ENCODE assay signal across 8 cellular contexts in the genomic region with DNA sequence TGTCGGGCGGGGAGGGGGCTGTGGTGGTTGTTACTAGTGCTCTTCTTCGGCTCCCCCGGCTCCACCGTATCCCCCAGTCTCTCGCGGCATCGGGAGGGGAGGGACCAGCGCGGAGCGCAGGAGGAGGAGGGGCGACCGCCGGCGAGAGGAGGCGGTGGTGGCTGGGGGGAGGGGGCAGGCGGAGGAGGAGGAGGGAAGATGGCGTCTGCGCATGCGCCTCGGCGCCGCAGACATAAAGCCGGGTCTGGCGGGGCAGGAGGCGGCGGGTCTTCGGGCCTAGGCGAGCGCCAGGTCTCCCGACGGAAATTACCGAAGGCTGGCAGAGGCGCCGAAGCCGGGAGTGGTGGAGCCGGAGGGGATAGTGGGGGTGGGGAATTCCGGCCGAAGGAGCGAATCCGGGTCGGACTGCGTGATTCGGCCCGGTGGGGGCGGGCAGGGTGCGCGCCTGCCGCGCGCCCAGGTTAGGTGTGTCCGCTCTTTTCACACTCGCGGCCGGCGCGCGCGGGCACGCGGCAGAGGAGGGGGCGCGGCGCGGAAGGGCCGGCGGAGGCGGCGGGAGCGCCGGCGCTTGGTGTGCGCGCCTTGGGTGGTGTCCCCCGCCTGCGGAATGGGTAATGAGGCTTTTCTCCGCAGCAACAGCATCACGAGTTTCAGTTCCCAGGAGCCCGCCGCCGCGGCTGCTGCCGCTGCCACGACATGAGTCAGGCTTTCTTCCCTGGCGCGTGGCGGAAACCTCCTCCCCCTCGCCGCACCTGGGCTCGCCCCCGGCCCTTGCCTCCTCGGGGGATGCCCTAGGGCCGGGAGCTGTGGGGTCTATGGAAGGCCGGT.
DNase-seq lines count a peak whose midpoint lies in the region; ATAC-seq, FAIRE-seq and TF ChIP-seq lines count a peak whose summit lies in the region.

No MANE protein-coding gene starts in this region.

- no peaks in the 10 kb centered on the region for H3K27me3 Mint-ChIP-seq in nephron progenitor cell (ENCODE audit: low read depth, poor library complexity)
- peaks cover 8% of the 10 kb centered on the region for H3K27me3 Mint-ChIP-seq in stimulated activated naive CD8-positive, alpha-beta T cell treated with anti-CD3 and anti-CD28 coated beads, Interleukin-15, Interleukin-2, amounts not matched to agents 100 ng/mL and 50 ng/mL, for 24 hours

- TF ChIP-seq CTCF in Loucy (conservative IDR thresholded peaks at IDR 0.05; ENCODE audit: low read length), result no peak
- TF ChIP-seq CTCF in RWPE2 (IDR thresholded peaks at IDR 0.05; ENCODE audit: poor library complexity, severe bottlenecking), result no peak
- TF ChIP-seq CTCF in nephron progenitor cell (IDR thresholded peaks at IDR 0.05), result no peak

- H3K27ac ChIP-seq in RWPE2 (ENCODE audit: poor library complexity, severe bottlenecking), result peak overlapping the region; percentile 72

- no peaks in the 10 kb centered on the region for H3K9me2 ChIP-seq in Loucy (replicated peaks; ENCODE audit: low read depth, low read length)

- FAIRE-seq in H54 (lab: Jason Lieb, UNC), result no peak

- no peaks in the 10 kb centered on the region for H3K9me3 Mint-ChIP-seq in nephron progenitor cell
- H3K9me3 Mint-ChIP-seq in stimulated activated naive CD8-positive, alpha-beta T cell treated with anti-CD3 and anti-CD28 coated beads, Interleukin-15, Interleukin-2, amounts not matched to agents 100 ng/mL and 50 ng/mL, for 24 hours, result no peaks in the 10 kb centered on the region

- H3K4me2 ChIP-seq in Loucy (ENCODE audit: low read depth, low read length, poor library complexity, severe bottlenecking), result peak overlapping the region; percentile 85

- H3K4me3 ChIP-seq in Loucy (ENCODE audit: low read length, poor library complexity, severe bottlenecking) (peak overlapping the region; percentile 80), RWPE2 (ENCODE audit: severe bottlenecking) (peak overlapping the region; percentile 83)

- peak; percentile 67 for ATAC-seq in RWPE2 (ENCODE audit: low read depth)

- H3K36me3 ChIP-seq in Loucy (ENCODE audit: insufficient read depth, low read length), result no peaks in the 10 kb centered on the region
- H3K36me3 ChIP-seq in RWPE2 (ENCODE audit: low read depth), result peaks cover 7% of the 10 kb centered on the region

- peak overlapping the region; percentile 61 for H2AFZ ChIP-seq in Loucy (ENCODE audit: low read length)

- peaks cover 5% of the 10 kb centered on the region for H3K36me3 Mint-ChIP-seq in nephron progenitor cell (ENCODE audit: low read depth)
- peaks cover 15% of the 10 kb centered on the region for H3K36me3 Mint-ChIP-seq in stimulated activated naive CD8-positive, alpha-beta T cell treated with anti-CD3 and anti-CD28 coated beads, Interleukin-15, Interleukin-2, amounts not matched to agents 100 ng/mL and 50 ng/mL, for 24 hours (ENCODE audit: low read depth)

- peaks cover 40% of the 10 kb centered on the region for H3K79me2 ChIP-seq in Loucy (ENCODE audit: insufficient read depth, low read length)

- H4K20me1 ChIP-seq in Loucy (ENCODE audit: insufficient read depth, low read length, poor library complexity, severe bottlenecking), result peaks cover 18% of the 10 kb centered on the region

- H3K4me1 ChIP-seq in Loucy (ENCODE audit: insufficient read depth, low read length, poor library complexity, severe bottlenecking), result peaks cover 40% of the 10 kb centered on the region
- peaks cover 13% of the 10 kb centered on the region for H3K4me1 ChIP-seq in RWPE2 (ENCODE audit: insufficient read depth, poor library complexity, severe bottlenecking)

- H3K4me1 Mint-ChIP-seq in nephron progenitor cell, result peaks cover 52% of the 10 kb centered on the region
- peaks cover 39% of the 10 kb centered on the region for H3K4me1 Mint-ChIP-seq in stimulated activated naive CD8-positive, alpha-beta T cell treated with anti-CD3 and anti-CD28 coated beads, Interleukin-15, Interleukin-2, amounts not matched to agents 100 ng/mL and 50 ng/mL, for 24 hours (ENCODE audit: low read depth)

- no peaks in the 10 kb centered on the region for H3F3A ChIP-seq in Loucy (ENCODE audit: low read depth)

- H3K4me3 Mint-ChIP-seq in nephron progenitor cell, result peak overlapping the region; percentile 86
- H3K4me3 Mint-ChIP-seq in stimulated activated naive CD8-positive, alpha-beta T cell treated with anti-CD3 and anti-CD28 coated beads, Interleukin-15, Interleukin-2, amounts not matched to agents 100 ng/mL and 50 ng/mL, for 24 hours, result peak overlapping the region; percentile 83

- H3K27me3 ChIP-seq in Loucy (ENCODE audit: insufficient read depth, low read length, poor library complexity, severe bottlenecking) (no peaks in the 10 kb centered on the region), RWPE2 (ENCODE audit: insufficient read depth, poor library complexity, severe bottlenecking) (no peaks in the 10 kb centered on the region)

- H3K9ac ChIP-seq in Loucy (ENCODE audit: low read depth, low read length, poor library complexity, severe bottlenecking), result peak overlapping the region; percentile 82

- H3K9me3 ChIP-seq in Loucy (ENCODE audit: insufficient read depth, low read depth, low read length), result no peaks in the 10 kb centered on the region
- no peaks in the 10 kb centered on the region for H3K9me3 ChIP-seq in RWPE2 (ENCODE audit: severe bottlenecking)

- peak overlapping the region; percentile 95 for H3K27ac Mint-ChIP-seq in nephron progenitor cell
- peak overlapping the region; percentile 81 for H3K27ac Mint-ChIP-seq in stimulated activated naive CD8-positive, alpha-beta T cell treated with anti-CD3 and anti-CD28 coated beads, Interleukin-15, Interleukin-2, amounts not matched to agents 100 ng/mL and 50 ng/mL, for 24 hours

- DNase-seq in EL (peak; percentile 96), H54 (ENCODE audit: insufficient read length, low spot score) (peak; percentile 78), RWPE2 (ENCODE audit: low spot score) (peak; percentile 96), fibroblast of the conjunctiva (ENCODE audit: low read depth) (peak; percentile 97), nephron progenitor cell (peak; percentile 99)
- DNase-seq in activated effector memory CD4-positive, alpha-beta T cell treated with anti-CD3 and anti-CD28 coated beads, Interleukin-2, amount 50 U/mL, for 16 hours, result peak; percentile 98

- TF ChIP-seq POLR2A in H54 (IDR thresholded peaks at IDR 0.05; ENCODE audit: low read depth, low read length), result no peak

Comparison
In these comparisons a context has a peak if more than half of its experiments do, and no peak if none do; other contexts are left out.
1. Peak in every context shown above with its lines: DNase-seq, ATAC-seq, H3K4me3 ChIP-seq and H3K27ac ChIP-seq.